17 cellular contexts compared by ENCODE assay signal in the genomic region with DNA sequence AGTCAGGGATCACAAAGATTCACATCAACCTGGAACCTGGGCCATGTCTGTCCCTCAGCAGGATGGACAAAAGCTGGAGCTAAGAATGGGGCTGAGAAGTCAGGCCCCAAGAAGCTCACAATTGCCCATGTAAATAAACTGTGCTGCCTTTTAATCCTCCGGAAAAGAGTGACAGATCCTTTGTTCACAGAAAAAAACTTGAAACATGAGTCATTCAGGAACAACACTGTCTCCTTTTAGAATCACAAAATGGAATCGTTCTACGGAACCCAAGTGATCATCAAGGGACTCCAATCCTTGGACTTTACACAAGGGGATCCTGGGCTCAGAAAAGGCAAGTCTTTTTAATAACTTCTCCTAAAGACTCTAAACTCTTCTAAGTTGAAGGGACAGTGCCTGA. TPM values are rescaled to one million over a fixed set of nuclear protein-coding genes. Genes with fewer than 3 reads are reported as not detected.
DNase-seq lines count a peak whose midpoint lies in the region; ATAC-seq, FAIRE-seq and TF ChIP-seq lines count a peak whose summit lies in the region.
"Had no signal": no experiment of that assay in that cellular context is flagged by ENCODE, and none has a peak within 500 bp of the region (broad histone marks: within the 10 kb centered on the region; RNA-seq: fewer than 3 reads in every experiment).

No MANE protein-coding gene starts in this region.

- no peak for TF ChIP-seq RAD21 in SK-N-SH (IDR thresholded peaks at IDR 0.05; ENCODE audit: low read length)

- H3K4me3 Mint-ChIP-seq in central memory CD8-positive, alpha-beta T cell: no peak overlapping the region
- H3K4me3 Mint-ChIP-seq: activated CD4-positive, alpha-beta T cell treated with anti-CD3 and anti-CD28 coated beads, Interleukin-2, amount 10 ng/mL, durations not matched to agents 24 days and 14 days had no signal

- no peak overlapping the region for H3K9ac ChIP-seq in SK-N-SH
- no peak overlapping the region for H3K9ac ChIP-seq in kidney (ENCODE audit: low read length in 2 of 2)

- intact Hi-C loops in kidney (cut with DNase I): no loop called here

- POLR2A ChIA-PET in SK-N-SH (lab: Yijun Ruan, JAX): no interaction called here

- TF ChIP-seq POLR2A in tibial nerve (IDR thresholded peaks at IDR 0.05): no peak

- no peaks in the 10 kb centered on the region for H3K27me3 Mint-ChIP-seq in central memory CD8-positive, alpha-beta T cell
- H3K27me3 Mint-ChIP-seq: activated CD4-positive, alpha-beta T cell treated with anti-CD3 and anti-CD28 coated beads, Interleukin-2, amount 10 ng/mL, durations not matched to agents 24 days and 14 days; naive B cell had no signal

- no peaks in the 10 kb centered on the region for H4K20me1 ChIP-seq in SK-N-SH (ENCODE audit: insufficient read depth)

- TF ChIP-seq CTCF in SK-N-SH (IDR thresholded peaks at IDR 0.05) (no peak), tibial nerve (IDR thresholded peaks at IDR 0.05) (no peak), kidney (IDR thresholded peaks at IDR 0.05; ENCODE audit: borderline replicate concordance, extremely low read depth, insufficient read depth) (no peak)

- no peaks in the 10 kb centered on the region for H3K79me2 ChIP-seq in SK-N-SH (ENCODE audit: insufficient read depth)

- no peak for ATAC-seq in SK-N-SH treated with all-trans-retinoic acid at 6 μM for 48 hours
- no peak for ATAC-seq in central memory CD8-positive, alpha-beta T cell (replicated peaks; ENCODE audit: extremely low read depth, poor library complexity, severe bottlenecking)
- ATAC-seq: left ventricle myocardium superior had no signal

- H3K9me2 ChIP-seq in SK-N-SH: no peaks in the 10 kb centered on the region

- TF ChIP-seq EP300 in SK-N-SH (IDR thresholded peaks at IDR 0.05; ENCODE audit: borderline replicate concordance in 1 of 2, low read depth in 1 of 2, low read length in 1 of 2) (no peak), tibial nerve (IDR thresholded peaks at IDR 0.05) (no peak)

- H3K4me2 ChIP-seq in SK-N-SH: no peak overlapping the region

- peak overlapping the region; percentile 42 for H3K27ac Mint-ChIP-seq in central memory CD8-positive, alpha-beta T cell (ENCODE audit: low read depth)

- peaks cover 6% of the 10 kb centered on the region for H3K4me1 Mint-ChIP-seq in central memory CD8-positive, alpha-beta T cell

- H3K36me3 ChIP-seq in SK-N-SH (replicated peaks in 1 of 2; ENCODE audit: control insufficient read depth in 1 of 2, insufficient read depth in 2 of 2, low read length in 1 of 2) (peaks cover 6 to 8% of the 10 kb centered on the region in 2 experiments), tibial nerve (peaks cover 0 to 30% (median 0%) of the 10 kb centered on the region in 3 donors), kidney (ENCODE audit: control insufficient read depth in 1 of 2, insufficient read depth in 2 of 2, low read length in 2 of 2) (peaks cover 0 to 5% of the 10 kb centered on the region in 2 donors)

- peaks cover 25% of the 10 kb centered on the region for H3F3A ChIP-seq in SK-N-SH (replicated peaks; ENCODE audit: insufficient read depth)

- WGBS in SK-N-SH (ENCODE audit: low lambda C conversion rate): 80% methylated on average over 3 of the region's 3 CpGs
- 35 to 42% methylated on average over 3 of the region's 3 CpGs for WGBS in tibial nerve, 2 donors

- peaks cover 9 to 28% of the 10 kb centered on the region in 2 experiments for H3K4me1 ChIP-seq in SK-N-SH (ENCODE audit: control insufficient read depth in 1 of 2, insufficient read depth in 2 of 2, low read depth in 1 of 2, low read length in 1 of 2)
- peaks cover 0 to 63% (median 33%) of the 10 kb centered on the region in 4 donors for H3K4me1 ChIP-seq in tibial nerve
- peaks cover 11 to 24% of the 10 kb centered on the region in 2 donors for H3K4me1 ChIP-seq in kidney (ENCODE audit: control insufficient read depth in 1 of 2, insufficient read depth in 1 of 2, low read depth in 1 of 2, low read length in 2 of 2)

- H3K36me3 Mint-ChIP-seq in central memory CD8-positive, alpha-beta T cell (ENCODE audit: insufficient read depth): peaks cover 15% of the 10 kb centered on the region

- H3K27me3 ChIP-seq in SK-N-SH (ENCODE audit: insufficient read depth) (no peaks in the 10 kb centered on the region), tibial nerve (no peaks in the 10 kb centered on the region)

- FAIRE-seq in kidney (lab: Jason Lieb, UNC): no peak
- FAIRE-seq: TTC549 had no signal

- no peaks in the 10 kb centered on the region for H3K9me3 ChIP-seq in SK-N-SH
- no peaks in the 10 kb centered on the region for H3K9me3 ChIP-seq in tibial nerve
- H3K9me3 ChIP-seq in kidney (ENCODE audit: control insufficient read depth in 1 of 2, low read length in 2 of 2): no peaks in the 10 kb centered on the region
- H3K9me3 ChIP-seq: thoracic aorta had no signal

- H3K4me3 ChIP-seq in SK-N-SH (ENCODE audit: low read depth in 2 of 2, low read length in 1 of 2) (no peak overlapping the region), tibial nerve (no peak overlapping the region), kidney (ENCODE audit: low read length in 2 of 2) (no peak overlapping the region)
- H3K4me3 ChIP-seq: thoracic aorta had no signal

- H3K9me3 Mint-ChIP-seq in central memory CD8-positive, alpha-beta T cell: no peaks in the 10 kb centered on the region
- H3K9me3 Mint-ChIP-seq: activated CD4-positive, alpha-beta T cell treated with anti-CD3 and anti-CD28 coated beads, Interleukin-2, amount 10 ng/mL, durations not matched to agents 24 days and 14 days; naive B cell had no signal

- CTCF ChIA-PET in SK-N-SH (lab: Yijun Ruan, JAX): interaction anchor here (0.6 to 5.8 kb wide), 4 partner anchors 12 to 249 kb away, joined by 3 to 24 read pairs (median 4); no protein-coding TSS in a partner anchor

- H3K27ac ChIP-seq in SK-N-SH (ENCODE audit: low read depth in 2 of 2, low read length in 1 of 2): peak overlapping the region in 1 of 2 experiments; percentile 7; a peak in 1 of 4 replicates
- peak overlapping the region in 3 of 4 donors; percentile 21 to 73 (median 28) for H3K27ac ChIP-seq in tibial nerve
- H3K27ac ChIP-seq in kidney (ENCODE audit: low read depth in 2 of 2, low read length in 2 of 2): no peak overlapping the region
- H3K27ac ChIP-seq: 22Rv1, thoracic aorta had no signal

- H2AFZ ChIP-seq in SK-N-SH (ENCODE audit: low read depth): no peak overlapping the region

- no peak for DNase-seq in SK-N-SH
- DNase-seq in central memory CD8-positive, alpha-beta T cell (ENCODE audit: low spot score in 2 of 2): no peak
- peak; percentile 46 for DNase-seq in medulla oblongata (ENCODE audit: extremely low spot score)
- DNase-seq in tibial nerve (ENCODE audit: low spot score in 2 of 2): no peak
- no peak for DNase-seq in NCI-H526 treated with DMSO at 0.1 percent for 48 hours (lab: John Stamatoyannopoulos, UW)
- DNase-seq in kidney: no peak
- DNase-seq in NCI-H1092 treated with DMSO at 0.1 percent for 48 hours (lab: John Stamatoyannopoulos, UW): no peak
- DNase-seq: activated CD4-positive, alpha-beta T cell treated with anti-CD3 and anti-CD28 coated beads, Interleukin-2, amount 10 ng/mL, durations not matched to agents 24 days and 14 days; activated CD8-positive, alpha-beta memory T cell treated with anti-CD3 and anti-CD28 coated beads, Interleukin-2, amount 50 U/mL, for 48 hours; activated gamma-delta T cell treated with Interleukin-2 at 50 U/mL for 16 hours; left ventricle myocardium superior; naive B cell; stimulated activated CD4-positive, alpha-beta T cell treated with anti-CD3 and anti-CD28 coated beads, Interleukin-4, amount 100 ng/mL, for 4 hours had no signal

TF ChIP-seq in SK-N-SH, 30 proteins besides CTCF, POLR2A, EP300 and RAD21:
- TF ChIP-seq, protein P1, sequence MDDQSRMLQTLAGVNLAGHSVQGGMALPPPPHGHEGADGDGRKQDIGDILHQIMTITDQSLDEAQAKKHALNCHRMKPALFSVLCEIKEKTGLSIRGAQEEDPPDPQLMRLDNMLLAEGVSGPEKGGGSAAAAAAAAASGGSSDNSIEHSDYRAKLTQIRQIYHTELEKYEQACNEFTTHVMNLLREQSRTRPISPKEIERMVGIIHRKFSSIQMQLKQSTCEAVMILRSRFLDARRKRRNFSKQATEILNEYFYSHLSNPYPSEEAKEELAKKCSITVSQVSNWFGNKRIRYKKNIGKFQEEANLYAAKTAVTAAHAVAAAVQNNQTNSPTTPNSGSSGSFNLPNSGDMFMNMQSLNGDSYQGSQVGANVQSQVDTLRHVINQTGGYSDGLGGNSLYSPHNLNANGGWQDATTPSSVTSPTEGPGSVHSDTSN (IDR thresholded peaks at IDR 0.05): 0 out of 2 replicates have a peak, but pooled peaks have one; percentile 9
- no peak for TF ChIP-seq RCOR1 (IDR thresholded peaks at IDR 0.05; ENCODE audit: low read length)

TF ChIP-seq in SK-N-SH treated with all-trans-retinoic acid at 6 μM for 48 hours, 23 proteins besides CTCF, POLR2A, EP300 and RAD21 (continues in another document):
- TF ChIP-seq, protein P2, sequence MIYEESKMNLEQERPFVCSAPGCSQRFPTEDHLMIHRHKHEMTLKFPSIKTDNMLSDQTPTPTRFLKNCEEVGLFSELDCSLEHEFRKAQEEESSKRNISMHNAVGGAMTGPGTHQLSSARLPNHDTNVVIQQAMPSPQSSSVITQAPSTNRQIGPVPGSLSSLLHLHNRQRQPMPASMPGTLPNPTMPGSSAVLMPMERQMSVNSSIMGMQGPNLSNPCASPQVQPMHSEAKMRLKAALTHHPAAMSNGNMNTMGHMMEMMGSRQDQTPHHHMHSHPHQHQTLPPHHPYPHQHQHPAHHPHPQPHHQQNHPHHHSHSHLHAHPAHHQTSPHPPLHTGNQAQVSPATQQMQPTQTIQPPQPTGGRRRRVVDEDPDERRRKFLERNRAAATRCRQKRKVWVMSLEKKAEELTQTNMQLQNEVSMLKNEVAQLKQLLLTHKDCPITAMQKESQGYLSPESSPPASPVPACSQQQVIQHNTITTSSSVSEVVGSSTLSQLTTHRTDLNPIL (CRISPR knock-in tag; IDR thresholded peaks at IDR 0.05; ENCODE audit: low read depth): no peak
- TF ChIP-seq, protein P3, sequence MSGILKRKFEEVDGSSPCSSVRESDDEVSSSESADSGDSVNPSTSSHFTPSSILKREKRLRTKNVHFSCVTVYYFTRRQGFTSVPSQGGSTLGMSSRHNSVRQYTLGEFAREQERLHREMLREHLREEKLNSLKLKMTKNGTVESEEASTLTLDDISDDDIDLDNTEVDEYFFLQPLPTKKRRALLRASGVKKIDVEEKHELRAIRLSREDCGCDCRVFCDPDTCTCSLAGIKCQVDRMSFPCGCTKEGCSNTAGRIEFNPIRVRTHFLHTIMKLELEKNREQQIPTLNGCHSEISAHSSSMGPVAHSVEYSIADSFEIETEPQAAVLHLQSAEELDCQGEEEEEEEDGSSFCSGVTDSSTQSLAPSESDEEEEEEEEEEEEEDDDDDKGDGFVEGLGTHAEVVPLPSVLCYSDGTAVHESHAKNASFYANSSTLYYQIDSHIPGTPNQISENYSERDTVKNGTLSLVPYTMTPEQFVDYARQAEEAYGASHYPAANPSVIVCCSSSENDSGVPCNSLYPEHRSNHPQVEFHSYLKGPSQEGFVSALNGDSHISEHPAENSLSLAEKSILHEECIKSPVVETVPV (CRISPR knock-in tag; IDR thresholded peaks at IDR 0.05): no peak
- TF ChIP-seq GLIS3 (CRISPR knock-in tag; IDR thresholded peaks at IDR 0.05) (no peak), ZFP3 (CRISPR knock-in tag; IDR thresholded peaks at IDR 0.05) (no peak)

RNA-seq across cellular contexts. Expression of a gene that starts 36.1 kb away (rescaled TPM):
- polyA plus RNA-seq in SK-N-SH (2012; rRNA removed): 4.3 and 5.5 TPM in 2 replicates
- polyA plus RNA-seq in SK-N-SH (2012; cell fraction: cytosol; rRNA removed): 1.9 and 2.5 TPM in 2 replicates
- polyA plus RNA-seq in SK-N-SH (2012; cell fraction: nucleus; rRNA removed): 12.2 and 12.5 TPM in 2 replicates
- 1 to 10 TPM; 2.4 to 6.0 (median 2.5) TPM for total RNA-seq in tibial nerve
- total RNA-seq in kidney: 8.7 TPM
- polyA plus RNA-seq in kidney (ENCODE audit: insufficient read depth, low read depth, low replicate concordance): 1.0 TPM

Comparison
In these comparisons a context has a peak if more than half of its experiments do, and no peak if none do; other contexts are left out.
1. H3K27ac ChIP-seq: peak in tibial nerve (3 of 4); none in kidney (0 of 2).